Comparison of ENCODE assay signal across 23 cellular contexts in the genomic region with DNA sequence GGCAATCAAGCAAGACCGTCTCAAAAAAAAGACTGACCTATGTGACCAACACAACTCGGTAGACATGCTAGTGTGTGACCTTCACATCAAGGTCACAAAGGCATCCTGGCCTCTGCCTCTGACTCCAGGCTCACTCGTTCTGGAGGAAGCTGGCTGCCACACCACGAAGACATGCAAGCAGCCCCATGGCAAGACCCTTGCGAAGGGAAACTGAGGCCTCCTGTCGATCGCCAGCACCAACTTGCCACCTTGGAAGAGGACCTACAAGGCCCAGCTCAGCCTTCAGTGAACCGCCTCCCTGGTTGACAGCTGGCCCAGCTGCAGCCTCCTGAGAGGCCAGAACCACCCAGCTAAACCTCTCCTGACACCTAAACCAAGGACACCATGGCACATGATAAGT.
DNase-seq lines count a peak whose midpoint lies in the region; ATAC-seq, FAIRE-seq and TF ChIP-seq lines count a peak whose summit lies in the region.
"Had no signal": no experiment of that assay in that cellular context is flagged by ENCODE, and none has a peak within 500 bp of the region (broad histone marks: within the 10 kb centered on the region; RNA-seq: fewer than 3 reads in every experiment).

No MANE protein-coding gene starts in this region.

- H3K9ac ChIP-seq in IMR-90 (ENCODE audit: low read depth, low read length): no peak overlapping the region
- H3K9ac ChIP-seq in H1 (replicated peaks in 1 of 4; ENCODE audit: extremely low read depth in 1 of 4, low read depth in 3 of 4, low read length in 3 of 4): no peak overlapping the region
- H3K9ac ChIP-seq in neuronal stem cell (ENCODE audit: low read depth, low read length, poor library complexity): no peak overlapping the region
- H3K9ac ChIP-seq: BLaER1 treated with 17β-estradiol and CSF1 and Interleukin-3, amounts not matched to agents 10 nM and 100 nM had no signal

- peak overlapping the region; percentile 55 for H2AK9ac ChIP-seq in IMR-90 (replicated peaks; ENCODE audit: low read depth, low read length, poor library complexity)

- H2BK20ac ChIP-seq in IMR-90 (ENCODE audit: low read depth, low read length) (no peak overlapping the region), H1 (ENCODE audit: low read length) (no peak overlapping the region)

- POLR2A ChIA-PET in IMR-90 (lab: Charles Lee; ENCODE audit: unreplicated experiment) (no interaction called here), H1 (lab: Charles Lee; ENCODE audit: partially characterized antibody) (no interaction called here)

- FAIRE-seq in H1 (lab: Jason Lieb, UNC): no peak
- FAIRE-seq: A204.1, D721Med, G401.6, GM12891, GM19239 had no signal

- TF ChIP-seq POLR2A in IMR-90 (IDR thresholded peaks at IDR 0.05; ENCODE audit: low read depth, low read length) (no peak), H1 (IDR thresholded peaks at IDR 0.05; ENCODE audit: control extremely low read depth in 1 of 2, low read depth in 2 of 2, low read length in 2 of 2) (no peak), spleen (IDR thresholded peaks at IDR 0.05) (no peak)

- no peaks in the 10 kb centered on the region for H3K79me2 ChIP-seq in H1 (ENCODE audit: control insufficient read depth in 1 of 2, insufficient read depth in 2 of 2, low read length in 2 of 2)

- ATAC-seq in IMR-90 (ENCODE audit: low read depth): no peak
- ATAC-seq in mucosa of descending colon: no peak
- ATAC-seq in GM19328 (IDR thresholded peaks at IDR 0.05; ENCODE audit: unreplicated experiment): no peak
- ATAC-seq: CD8-positive, alpha-beta T cell had no signal

- no peaks in the 10 kb centered on the region for H4K20me1 ChIP-seq in IMR-90 (ENCODE audit: insufficient read depth, low read length)
- peaks cover 0 to 2% of the 10 kb centered on the region in 2 experiments for H4K20me1 ChIP-seq in H1 (replicated peaks in 1 of 2; ENCODE audit: control insufficient read depth in 1 of 2, insufficient read depth in 2 of 2, low read length in 2 of 2)
- H4K20me1 ChIP-seq: BLaER1 treated with 17β-estradiol and CSF1 and Interleukin-3, amounts not matched to agents 10 nM and 100 nM had no signal

- BruUV-seq in IMR-90 (replicated peaks; lab: Mats Ljungman, UMichigan): no TSS peak

- H3K9me3 ChIP-seq in IMR-90 (ENCODE audit: control insufficient read depth, insufficient read depth, low read length) (no peaks in the 10 kb centered on the region; the same call in 1 of the 2 replicates), H1 (ENCODE audit: insufficient read depth in 2 of 2, low read depth in 1 of 2, low read length in 1 of 2) (0 out of 4 replicates have a peak, but pooled peaks cover 0 to 6% of the 10 kb centered on the region in 2 experiments), neuronal stem cell (replicated peaks in 1 of 2; ENCODE audit: control insufficient read depth in 2 of 2, insufficient read depth in 1 of 2, low read depth in 1 of 2, low read length in 2 of 2) (peaks cover 6 to 8% of the 10 kb centered on the region in 2 donors), spleen (peaks cover 0 to 9% (median 3%) of the 10 kb centered on the region in 8 donors), mucosa of descending colon (no peaks in the 10 kb centered on the region)
- H3K9me3 ChIP-seq: Caco-2 had no signal

- no peak overlapping the region for H2AFZ ChIP-seq in IMR-90 (replicated peaks; ENCODE audit: low read length, poor library complexity)
- no peak overlapping the region for H2AFZ ChIP-seq in H1 (ENCODE audit: low read length)
- H2AFZ ChIP-seq in neuronal stem cell (ENCODE audit: low read length): no peak overlapping the region

- H4K5ac ChIP-seq in IMR-90 (ENCODE audit: low read depth, low read length) (no peak overlapping the region), H1 (ENCODE audit: insufficient read length, low read depth, low read length) (no peak overlapping the region)

- H3K4ac ChIP-seq in IMR-90 (ENCODE audit: low read depth, low read length): no peak overlapping the region
- peak overlapping the region; percentile 23 for H3K4ac ChIP-seq in H1 (replicated peaks; ENCODE audit: insufficient read length, low read depth, low read length)
- H3K4ac ChIP-seq in neuronal stem cell (ENCODE audit: low read length): no peak overlapping the region

- H3K27me3 ChIP-seq in IMR-90 (ENCODE audit: control insufficient read depth, insufficient read depth, low read length) (no peaks in the 10 kb centered on the region; the same call in 1 of the 2 replicates), H1 (replicated peaks in 1 of 4; ENCODE audit: control insufficient read depth in 3 of 4, extremely low read depth in 1 of 4, insufficient read depth in 3 of 4, low read length in 3 of 4) (no peaks in the 10 kb centered on the region; a peak in 1 of 7 replicates), neuronal stem cell (ENCODE audit: control insufficient read depth in 3 of 3, insufficient read depth in 3 of 3, low read depth in 1 of 3, low read length in 3 of 3) (peaks cover 0 to 16% (median 0%) of the 10 kb centered on the region in 3 experiments), spleen (replicated peaks in 1 of 7) (peaks cover 0 to 24% (median 0%) of the 10 kb centered on the region in 7 donors)
- H3K27me3 ChIP-seq: BLaER1 treated with 17β-estradiol and CSF1 and Interleukin-3, amounts not matched to agents 10 nM and 100 nM had no signal

- no peak for TF ChIP-seq EP300 in H1 (IDR thresholded peaks at IDR 0.05; ENCODE audit: borderline replicate concordance in 1 of 2, low read depth in 2 of 2, low read length in 2 of 2)

- no peaks in the 10 kb centered on the region; the same call in 1 of the 2 replicates for H3K23me2 ChIP-seq in H1 (ENCODE audit: low read depth, low read length)

- H3K18ac ChIP-seq in IMR-90 (ENCODE audit: low read depth, low read length) (no peak overlapping the region), H1 (ENCODE audit: extremely low read depth, low read length) (no peak overlapping the region), neuronal stem cell (ENCODE audit: low read length) (no peak overlapping the region)

- H2BK5ac ChIP-seq in IMR-90 (ENCODE audit: low read depth, low read length, poor library complexity, severe bottlenecking) (no peak overlapping the region), H1 (ENCODE audit: low read depth, low read length) (no peak overlapping the region), neuronal stem cell (ENCODE audit: low read length) (no peak overlapping the region)

- intact Hi-C loops in IMR-90 (cut with micrococcal nuclease): no loop called here
- intact Hi-C loops in spleen (cut with DNase I; ENCODE audit: low total_unique reads): no loop called here
- intact Hi-C loops in mucosa of descending colon (cut with DNase I, micrococcal nuclease): no loop called here

- no peaks in the 10 kb centered on the region for H3K4me1 ChIP-seq in IMR-90 (ENCODE audit: control insufficient read depth, insufficient read depth, low read length)
- H3K4me1 ChIP-seq in H1 (replicated peaks in 1 of 4; ENCODE audit: control insufficient read depth in 3 of 4, insufficient read depth in 4 of 4, low read length in 3 of 4): no peaks in the 10 kb centered on the region
- peaks cover 2 to 6% of the 10 kb centered on the region in 2 donors for H3K4me1 ChIP-seq in neuronal stem cell (ENCODE audit: control insufficient read depth in 2 of 2, insufficient read depth in 1 of 2, low read depth in 1 of 2, low read length in 2 of 2)
- no peaks in the 10 kb centered on the region for H3K4me1 ChIP-seq in spleen
- no peaks in the 10 kb centered on the region for H3K4me1 ChIP-seq in mucosa of descending colon (ENCODE audit: low read depth)
- H3K4me1 ChIP-seq: Caco-2 had no signal

- H3K36me3 ChIP-seq in IMR-90 (ENCODE audit: control insufficient read depth, insufficient read depth, low read length) (no peaks in the 10 kb centered on the region), H1 (ENCODE audit: control insufficient read depth in 2 of 4, insufficient read depth in 4 of 4, low read length in 3 of 4) (no peaks in the 10 kb centered on the region), neuronal stem cell (replicated peaks in 1 of 2; ENCODE audit: control insufficient read depth in 2 of 2, insufficient read depth in 2 of 2, low read length in 2 of 2) (no peaks in the 10 kb centered on the region), spleen (no peaks in the 10 kb centered on the region), mucosa of descending colon (ENCODE audit: low read depth) (no peaks in the 10 kb centered on the region)
- H3K36me3 ChIP-seq: BLaER1 treated with 17β-estradiol and CSF1 and Interleukin-3, amounts not matched to agents 10 nM and 100 nM had no signal

- H3K4me3 ChIP-seq in IMR-90 (ENCODE audit: insufficient read depth, low read depth, low read length) (no peak overlapping the region), H1 (ENCODE audit: extremely low read depth in 1 of 4, insufficient read depth in 2 of 4, low read depth in 3 of 4, low read length in 4 of 4) (no peak overlapping the region), neuronal stem cell (ENCODE audit: low read length in 2 of 2) (peak overlapping the region in 1 of 2 donors; percentile 67), spleen (no peak overlapping the region), mucosa of descending colon (no peak overlapping the region)
- H3K4me3 ChIP-seq: BLaER1 treated with 17β-estradiol and CSF1 and Interleukin-3, amounts not matched to agents 10 nM and 100 nM had no signal

- H3K14ac ChIP-seq in IMR-90 (replicated peaks; ENCODE audit: low read depth, low read length): no peak overlapping the region
- H3K14ac ChIP-seq in H1 (ENCODE audit: insufficient read length): no peak overlapping the region
- peak overlapping the region; percentile 61 for H3K14ac ChIP-seq in neuronal stem cell (ENCODE audit: low read length)

- H2BK15ac ChIP-seq in IMR-90 (ENCODE audit: low read depth, low read length): no peak overlapping the region
- no peak overlapping the region for H2BK15ac ChIP-seq in H1 (ENCODE audit: low read length)
- no peak overlapping the region for H2BK15ac ChIP-seq in neuronal stem cell (ENCODE audit: low read length)

- H4K91ac ChIP-seq in IMR-90 (ENCODE audit: insufficient read depth, low read depth, low read length) (no peak overlapping the region), H1 (replicated peaks; ENCODE audit: insufficient read length, low read length) (no peak overlapping the region), neuronal stem cell (ENCODE audit: low read depth, low read length, poor library complexity) (no peak overlapping the region)

- peaks cover 2% of the 10 kb centered on the region; the same call in 1 of the 2 replicates for H3K9me1 ChIP-seq in IMR-90 (ENCODE audit: insufficient read depth, low read length)

- H3K56ac ChIP-seq in IMR-90 (ENCODE audit: extremely low read depth, insufficient read depth, low read length): no peak overlapping the region
- no peak overlapping the region for H3K56ac ChIP-seq in H1 (replicated peaks; ENCODE audit: insufficient read length, low read depth, low read length)

- H2AK5ac ChIP-seq in IMR-90 (ENCODE audit: low read depth, low read length) (no peak overlapping the region), H1 (ENCODE audit: low read depth, low read length) (no peak overlapping the region), neuronal stem cell (ENCODE audit: low read depth, low read length) (no peak overlapping the region)

- no peak for TF ChIP-seq RAD21 in IMR-90 (IDR thresholded peaks at IDR 0.05; ENCODE audit: low read length)
- TF ChIP-seq RAD21 in H1 (IDR thresholded peaks at IDR 0.05 in 1 of 2, conservative IDR thresholded peaks at IDR 0.05 in 1 of 2; ENCODE audit: low read depth in 2 of 2, low read length in 2 of 2): no peak

- DNase-seq in IMR-90 (no peak), H1 (ENCODE audit: low read depth in 1 of 2, low spot score in 2 of 2) (no peak), neuronal stem cell (ENCODE audit: low spot score) (no peak), spleen (peak; percentile 56), mucosa of descending colon (no peak), epidermal melanocyte (ENCODE audit: insufficient read length, low spot score) (no peak)
- DNase-seq: 8988T; ACHN; AML-193; Caco-2; Calu3; CD4-positive, alpha-beta T cell; CD8-positive, alpha-beta T cell; DMS79 treated with DMSO at 0.1 percent for 48 hours; GF-D8 had no signal

- H3K79me1 ChIP-seq in IMR-90 (ENCODE audit: low read depth in 1 of 2, low read length in 2 of 2) (no peaks in the 10 kb centered on the region), H1 (ENCODE audit: low read depth, low read length) (no peaks in the 10 kb centered on the region), neuronal stem cell (ENCODE audit: low read depth, low read length) (peaks cover 2% of the 10 kb centered on the region)

- H3K23ac ChIP-seq in IMR-90 (ENCODE audit: low read depth, low read length) (no peak overlapping the region), H1 (ENCODE audit: insufficient read length) (no peak overlapping the region), neuronal stem cell (ENCODE audit: low read depth, low read length, poor library complexity) (no peak overlapping the region)

- H2BK12ac ChIP-seq in H1 (ENCODE audit: low read depth, low read length) (no peak overlapping the region), neuronal stem cell (ENCODE audit: low read length) (no peak overlapping the region)

- in situ Hi-C loops in IMR-90 (cut with MboI; ENCODE audit: low sequenced_read_pairs): no loop called here

- 90% methylated on average over 7 of the region's 8 CpGs; no CpG with 5 or more reads in 1 of the 2 experiments for WGBS in IMR-90 (ENCODE audit: extremely low coverage in 2 of 2, insufficient read length in 1 of 2), 2 experiments
- 94% methylated on average over 8 of the region's 8 CpGs; no CpG with 5 or more reads in 1 of the 2 experiments for WGBS in H1 (ENCODE audit: extremely low coverage in 1 of 2, insufficient coverage in 1 of 2, insufficient read length in 1 of 2, insufficient replicate concordance in 2 of 2, low coverage in 1 of 2, low lambda C conversion rate in 2 of 2, missing lambda C conversion rate in 1 of 2), 2 experiments
- no CpG with 5 or more reads among the region's 8 CpGs for WGBS in neuronal stem cell (ENCODE audit: extremely low coverage in 2 of 2, insufficient read length in 2 of 2, insufficient replicate concordance in 1 of 2), 2 donors
- WGBS in spleen, 5 donors: 89 to 93% (median 89%) methylated on average over 6 to 8 of the region's 8 CpGs

- no peak overlapping the region for H3K27ac ChIP-seq in IMR-90 (ENCODE audit: insufficient read depth, low read length)
- no peak overlapping the region for H3K27ac ChIP-seq in H1 (ENCODE audit: low read depth, low read length)
- H3K27ac ChIP-seq in neuronal stem cell (replicated peaks; ENCODE audit: low read length): no peak overlapping the region
- H3K27ac ChIP-seq in spleen: no peak overlapping the region
- H3K27ac ChIP-seq: BLaER1 treated with 17β-estradiol and CSF1 and Interleukin-3, amounts not matched to agents 10 nM and 100 nM; C4-2B had no signal

- H3K4me2 ChIP-seq in IMR-90 (ENCODE audit: low read depth, low read length): no peak overlapping the region
- no peak overlapping the region for H3K4me2 ChIP-seq in H1 (ENCODE audit: insufficient read depth in 1 of 2, low read depth in 2 of 2, low read length in 2 of 2)
- no peak overlapping the region for H3K4me2 ChIP-seq in neuronal stem cell (ENCODE audit: insufficient read depth, low read length, poor library complexity, severe bottlenecking)
- H3K4me2 ChIP-seq: BLaER1 treated with 17β-estradiol and CSF1 and Interleukin-3, amounts not matched to agents 10 nM and 100 nM had no signal

- H2BK120ac ChIP-seq in IMR-90 (ENCODE audit: low read depth, low read length) (no peak overlapping the region), H1 (replicated peaks; ENCODE audit: low read depth, low read length) (no peak overlapping the region), neuronal stem cell (ENCODE audit: low read depth, low read length) (no peak overlapping the region)

- no peak overlapping the region for H4K8ac ChIP-seq in IMR-90 (ENCODE audit: low read depth in 2 of 2, low read length in 2 of 2)
- H4K8ac ChIP-seq in H1 (ENCODE audit: extremely low read depth, insufficient read depth, low read length): no peak overlapping the region
- no peak overlapping the region for H4K8ac ChIP-seq in neuronal stem cell (ENCODE audit: low read depth, low read length)

- CTCF ChIA-PET in IMR-90 (lab: Yijun Ruan, JAX): no interaction called here
- CTCF ChIA-PET in H1 (lab: Charles Lee; ENCODE audit: partially characterized antibody): interaction anchor here (1.4 kb wide), 1 partner anchor 16 kb away, joined by 3 read pairs; no protein-coding TSS in a partner anchor

- dilution Hi-C loops in IMR-90 (cut with HindIII; ENCODE audit: low sequenced_read_pairs, unreplicated experiment): no loop called here

- TF ChIP-seq CTCF in IMR-90 (conservative IDR thresholded peaks at IDR 0.05; ENCODE audit: low read depth, low read length): no peak
- TF ChIP-seq CTCF in H1 (IDR thresholded peaks at IDR 0.05; ENCODE audit: control extremely low read depth in 1 of 3, insufficient read depth in 1 of 3, low read depth in 1 of 3, low read length in 3 of 3): no peak
- TF ChIP-seq CTCF in spleen (IDR thresholded peaks at IDR 0.05 in 8 of 11, conservative IDR thresholded peaks at IDR 0.05 in 3 of 11): no peak
- no peak for TF ChIP-seq CTCF in mucosa of descending colon (IDR thresholded peaks at IDR 0.05)
